ENCODE assay signal across 20 cellular contexts in genomic region chr7:101684980-101685323, GRCh38. TPM values are rescaled to one million over a fixed set of nuclear protein-coding genes. Genes with fewer than 3 reads are reported as not detected.
DNase-seq lines count a peak whose midpoint lies in the region; ATAC-seq lines count a peak whose summit lies in the region.
"Had no signal": no experiment of that assay in that cellular context is flagged by ENCODE, and none has a peak within 500 bp of the region (broad histone marks: within the 10 kb centered on the region; RNA-seq: fewer than 3 reads in every experiment).

No MANE protein-coding gene starts in this region.

- no peaks in the 10 kb centered on the region for H3K27me3 ChIP-seq in BLaER1 treated with 17β-estradiol and CSF1 and Interleukin-3, amounts not matched to agents 10 nM and 100 nM
- peaks cover 0 to 17% (median 12%) of the 10 kb centered on the region in 3 experiments for H3K27me3 ChIP-seq in neuronal stem cell (ENCODE audit: control insufficient read depth in 3 of 3, insufficient read depth in 3 of 3, low read depth in 1 of 3, low read length in 3 of 3)

- peaks cover 18 to 50% (median 36%) of the 10 kb centered on the region in 10 experiments for H3K4me1 ChIP-seq in BLaER1 treated with 17β-estradiol and CSF1 and Interleukin-3, amounts not matched to agents 10 nM and 100 nM
- H3K4me1 ChIP-seq in neuronal stem cell (ENCODE audit: control insufficient read depth in 2 of 2, insufficient read depth in 1 of 2, low read depth in 1 of 2, low read length in 2 of 2) = peaks cover 4 to 8% of the 10 kb centered on the region in 2 donors

- DNase-seq in RPMI8226 (peak; percentile 28), neuronal stem cell (ENCODE audit: low spot score) (no peak), Ammon's horn (ENCODE audit: low spot score) (no peak), UCSD-AML1 (lab: John Stamatoyannopoulos, UW; ENCODE audit: unreplicated experiment) (no peak)
- no peak for DNase-seq in stimulated activated naive CD4-positive, alpha-beta T cell treated with Interleukin-2 at 50 U/mL for 16 hours (lab: John Stamatoyannopoulos, UW)
- DNase-seq: 8988T; ACHN; AML-193; Calu3; CD4-positive, alpha-beta memory T cell; COR-L47; DMS79 treated with DMSO at 0.1 percent for 48 hours; GF-D8; HFFc6 had no signal

- no peaks in the 10 kb centered on the region for H3K36me3 ChIP-seq in BLaER1 treated with 17β-estradiol and CSF1 and Interleukin-3, amounts not matched to agents 10 nM and 100 nM
- H3K36me3 ChIP-seq in neuronal stem cell (replicated peaks in 1 of 2; ENCODE audit: control insufficient read depth in 2 of 2, insufficient read depth in 2 of 2, low read length in 2 of 2) = no peaks in the 10 kb centered on the region
- H3K36me3 ChIP-seq: HAP-1 had no signal

- H3K9me3 ChIP-seq in BLaER1 treated with 17β-estradiol and CSF1 and Interleukin-3, amounts not matched to agents 10 nM and 100 nM (replicated peaks in 1 of 11) = no peaks in the 10 kb centered on the region
- no peaks in the 10 kb centered on the region for H3K9me3 ChIP-seq in neuronal stem cell (replicated peaks in 1 of 2; ENCODE audit: control insufficient read depth in 2 of 2, insufficient read depth in 1 of 2, low read depth in 1 of 2, low read length in 2 of 2)
- H3K9me3 ChIP-seq: A549, HAP-1 had no signal

- H3K79me1 ChIP-seq in neuronal stem cell (ENCODE audit: low read depth, low read length) = no peaks in the 10 kb centered on the region

- H3K14ac ChIP-seq in neuronal stem cell (ENCODE audit: low read length) = no peak overlapping the region

- no peak overlapping the region for H3K4me3 ChIP-seq in BLaER1 treated with 17β-estradiol and CSF1 and Interleukin-3, amounts not matched to agents 10 nM and 100 nM
- no peak overlapping the region for H3K4me3 ChIP-seq in neuronal stem cell (ENCODE audit: low read length in 2 of 2)
- H3K4me3 ChIP-seq: A549, GM23338, HAP-1 had no signal

- H3K4ac ChIP-seq in neuronal stem cell (ENCODE audit: low read length) = no peak overlapping the region

- H2BK120ac ChIP-seq in neuronal stem cell (ENCODE audit: low read depth, low read length) = no peak overlapping the region

- peak overlapping the region in 7 of 11 experiments; percentile 14 to 38 (median 23); a peak in 6 of 22 replicates for H3K4me2 ChIP-seq in BLaER1 treated with 17β-estradiol and CSF1 and Interleukin-3, amounts not matched to agents 10 nM and 100 nM
- H3K4me2 ChIP-seq in neuronal stem cell (ENCODE audit: insufficient read depth, low read length, poor library complexity, severe bottlenecking) = no peak overlapping the region
- H3K4me2 ChIP-seq: A549, GM23338 had no signal

- no CpG with 5 or more reads among the region's 5 CpGs for WGBS in neuronal stem cell (ENCODE audit: extremely low coverage in 2 of 2, insufficient read length in 2 of 2, insufficient replicate concordance in 1 of 2), 2 donors

- no peaks in the 10 kb centered on the region for H4K20me1 ChIP-seq in BLaER1 treated with 17β-estradiol and CSF1 and Interleukin-3, amounts not matched to agents 10 nM and 100 nM

- H4K8ac ChIP-seq in neuronal stem cell (ENCODE audit: low read depth, low read length) = no peak overlapping the region

- H3K9ac ChIP-seq in BLaER1 treated with 17β-estradiol and CSF1 and Interleukin-3, amounts not matched to agents 10 nM and 100 nM = no peak overlapping the region
- H3K9ac ChIP-seq in neuronal stem cell (ENCODE audit: low read depth, low read length, poor library complexity) = no peak overlapping the region

- H2BK5ac ChIP-seq in neuronal stem cell (ENCODE audit: low read length) = no peak overlapping the region

- H3K18ac ChIP-seq in neuronal stem cell (ENCODE audit: low read length) = no peak overlapping the region

- no peak overlapping the region for H3K27ac ChIP-seq in BLaER1 treated with 17β-estradiol and CSF1 and Interleukin-3, amounts not matched to agents 10 nM and 100 nM
- H3K27ac ChIP-seq in neuronal stem cell (replicated peaks; ENCODE audit: low read length) = no peak overlapping the region

- no peak for ATAC-seq in HG02588 (IDR thresholded peaks at IDR 0.05; ENCODE audit: unreplicated experiment)
- ATAC-seq: A549, GM23338 had no signal

- H2AK5ac ChIP-seq in neuronal stem cell (ENCODE audit: low read depth, low read length) = peak overlapping the region; percentile 66

- H2BK12ac ChIP-seq in neuronal stem cell (ENCODE audit: low read length) = no peak overlapping the region

- H2AFZ ChIP-seq in neuronal stem cell (ENCODE audit: low read length) = no peak overlapping the region
- H2AFZ ChIP-seq: GM23338 had no signal

- no peak overlapping the region for H2BK15ac ChIP-seq in neuronal stem cell (ENCODE audit: low read length)

- H4K91ac ChIP-seq in neuronal stem cell (ENCODE audit: low read depth, low read length, poor library complexity) = no peak overlapping the region

- no peak overlapping the region for H3K23ac ChIP-seq in neuronal stem cell (ENCODE audit: low read depth, low read length, poor library complexity)

RNA-seq across cellular contexts. Expression of gene MYL10, which starts 55.9 kb away (rescaled TPM):
- not detected for polyA plus RNA-seq in neuronal stem cell (2013, experiment 1 of 2)
- not detected for polyA plus RNA-seq in neuronal stem cell (2013, experiment 2 of 2)
- polyA plus RNA-seq: A549; CD14-positive monocyte; CD4-positive, alpha-beta memory T cell had no signal
